Comparison of ENCODE assay signal across 32 cellular contexts in genomic region chr3:158753814-158754213, GRCh38. TPM values are rescaled to one million over a fixed set of nuclear protein-coding genes. Genes with fewer than 3 reads are reported as not detected.
"Had no signal": no experiment of that assay in that cellular context is flagged by ENCODE, and none has a peak within 500 bp of the region (broad histone marks: within the 10 kb centered on the region; RNA-seq: fewer than 3 reads in every experiment).

No MANE protein-coding gene starts in this region.

- H3K9me3 Mint-ChIP-seq: activated B cell treated with CpG ODN at 0.5 μM for 24 hours; activated CD8-positive, alpha-beta T cell treated with anti-CD3 and anti-CD28 coated beads for 36 hours; activated naive CD4-positive, alpha-beta T cell treated with anti-CD3 and anti-CD28 coated beads for 36 hours; activated naive CD4-positive, alpha-beta T cell treated with anti-CD3 and anti-CD28 coated beads, Interleukin-2, amount 50 U/mL, for 24 hours; activated naive CD8-positive, alpha-beta T cell treated with anti-CD3 and anti-CD28 coated beads for 36 hours; activated naive CD8-positive, alpha-beta T cell treated with anti-CD3 and anti-CD28 coated beads, Interleukin-2, amount 50 U/mL, for 24 hours; activated T-helper 1 cell treated with anti-CD3 and anti-CD28 coated beads, Interleukin-12 subunit alpha, Interleukin-12 subunit beta, Interleukin-2, Interleukin-4 antibody, amounts not matched to agents 30 ng/mL and 10 ng/mL and 1 ng/mL, durations not matched to agents 14 hours and 24 hours and 36 hours; activated T-helper 2 cell treated with anti-CD3 and anti-CD28 coated beads, Interferon-gamma antibody, Interleukin-2, Interleukin-4, amounts not matched to agents 10 μg/mL and 5 μg/mL and 100 μg/mL, durations not matched to agents 14 hours and 24 hours and 36 hours; effector memory CD8-positive, alpha-beta T cell; T-helper 2 cell treated with Interferon-gamma antibody and Interleukin-4, amounts not matched to agents 5 μg/mL and 100 μg/mL, for 36 hours had no signal

- H3K4me3 ChIP-seq: adrenal gland, body of pancreas, esophagus squamous epithelium, gastroesophageal sphincter had no signal

- H3K27me3 Mint-ChIP-seq: activated B cell treated with CpG ODN at 0.5 μM for 24 hours; activated CD8-positive, alpha-beta T cell treated with anti-CD3 and anti-CD28 coated beads for 36 hours; activated naive CD4-positive, alpha-beta T cell treated with anti-CD3 and anti-CD28 coated beads, Interleukin-2, amount 50 U/mL, for 24 hours; activated naive CD8-positive, alpha-beta T cell treated with anti-CD3 and anti-CD28 coated beads for 36 hours; activated naive CD8-positive, alpha-beta T cell treated with anti-CD3 and anti-CD28 coated beads, Interleukin-2, amount 50 U/mL, for 24 hours; effector memory CD8-positive, alpha-beta T cell; T-helper 17 cell had no signal

- H3K4me1 Mint-ChIP-seq: activated B cell treated with CpG ODN at 0.5 μM for 24 hours; activated naive CD4-positive, alpha-beta T cell treated with anti-CD3 and anti-CD28 coated beads, Interleukin-2, amount 50 U/mL, for 24 hours; activated naive CD8-positive, alpha-beta T cell treated with anti-CD3 and anti-CD28 coated beads for 36 hours; activated naive CD8-positive, alpha-beta T cell treated with anti-CD3 and anti-CD28 coated beads, Interleukin-2, amount 50 U/mL, for 24 hours had no signal

- H3K27ac ChIP-seq: adrenal gland, body of pancreas, esophagus squamous epithelium, gastroesophageal sphincter, WERI-Rb-1 had no signal

- H3K27ac Mint-ChIP-seq: activated B cell treated with CpG ODN at 0.5 μM for 24 hours; activated CD8-positive, alpha-beta T cell treated with anti-CD3 and anti-CD28 coated beads for 36 hours; activated naive CD4-positive, alpha-beta T cell treated with anti-CD3 and anti-CD28 coated beads for 36 hours; activated naive CD4-positive, alpha-beta T cell treated with anti-CD3 and anti-CD28 coated beads, Interleukin-2, amount 50 U/mL, for 24 hours; activated naive CD8-positive, alpha-beta T cell treated with anti-CD3 and anti-CD28 coated beads for 36 hours; activated naive CD8-positive, alpha-beta T cell treated with anti-CD3 and anti-CD28 coated beads, Interleukin-2, amount 50 U/mL, for 24 hours; activated T-helper 1 cell treated with anti-CD3 and anti-CD28 coated beads, Interleukin-12 subunit alpha, Interleukin-12 subunit beta, Interleukin-2, Interleukin-4 antibody, amounts not matched to agents 30 ng/mL and 10 ng/mL and 1 ng/mL, durations not matched to agents 14 hours and 24 hours and 36 hours; activated T-helper 2 cell treated with anti-CD3 and anti-CD28 coated beads, Interferon-gamma antibody, Interleukin-2, Interleukin-4, amounts not matched to agents 10 μg/mL and 5 μg/mL and 100 μg/mL, durations not matched to agents 14 hours and 24 hours and 36 hours; effector memory CD8-positive, alpha-beta T cell; T-helper 17 cell; T-helper 2 cell treated with Interferon-gamma antibody and Interleukin-4, amounts not matched to agents 5 μg/mL and 100 μg/mL, for 36 hours had no signal

- DNase-seq: activated B cell treated with CpG ODN at 0.5 μM for 24 hours; activated CD4-positive, alpha-beta T cell treated with anti-CD3 and anti-CD28 coated beads for 48 hours; activated CD4-positive, alpha-beta T cell treated with anti-CD3 and anti-CD28 coated beads, Interleukin-2, amount 50 U/mL, for 1 hour; activated CD4-positive, alpha-beta T cell treated with anti-CD3 and anti-CD28 coated beads, Interleukin-2, amount 50 U/mL, for 48 hours; activated CD8-positive, alpha-beta memory T cell treated with anti-CD3 and anti-CD28 coated beads for 24 hours; activated CD8-positive, alpha-beta T cell treated with anti-CD3 and anti-CD28 coated beads for 36 hours; activated effector memory CD4-positive, alpha-beta T cell treated with anti-CD3 and anti-CD28 coated beads, Interleukin-2, amount 50 U/mL, for 16 hours; activated naive CD4-positive, alpha-beta T cell treated with anti-CD3 and anti-CD28 coated beads for 36 hours; activated naive CD8-positive, alpha-beta T cell treated with anti-CD3 and anti-CD28 coated beads for 36 hours; activated naive CD8-positive, alpha-beta T cell treated with anti-CD3 and anti-CD28 coated beads, Interleukin-2, amount 50 U/mL, for 24 hours; activated T-cell treated with anti-CD3 and anti-CD28 coated beads, Interleukin-2, amount 50 U/mL, for 48 hours; adrenal gland; amygdala; aorta; body of pancreas; caudate nucleus; cortex of kidney; dermis blood vessel endothelial cell; effector CD4-positive, alpha-beta T cell; effector memory CD8-positive, alpha-beta T cell; esophagus squamous epithelium; foreskin melanocyte; T-helper 1 cell; T-helper 17 cell; T1000; WERI-Rb-1 had no signal

- H3K27me3 ChIP-seq: adrenal gland, body of pancreas, esophagus squamous epithelium, gastroesophageal sphincter had no signal

- H3K9me3 ChIP-seq: adrenal gland, body of pancreas, esophagus squamous epithelium, gastroesophageal sphincter had no signal

- H3K4me1 ChIP-seq: adrenal gland, body of pancreas had no signal

- H3K4me3 Mint-ChIP-seq: activated B cell treated with CpG ODN at 0.5 μM for 24 hours; activated CD8-positive, alpha-beta T cell treated with anti-CD3 and anti-CD28 coated beads for 36 hours; activated naive CD4-positive, alpha-beta T cell treated with anti-CD3 and anti-CD28 coated beads for 36 hours; activated naive CD4-positive, alpha-beta T cell treated with anti-CD3 and anti-CD28 coated beads, Interleukin-2, amount 50 U/mL, for 24 hours; activated naive CD8-positive, alpha-beta T cell treated with anti-CD3 and anti-CD28 coated beads for 36 hours; activated naive CD8-positive, alpha-beta T cell treated with anti-CD3 and anti-CD28 coated beads, Interleukin-2, amount 50 U/mL, for 24 hours; activated T-helper 1 cell treated with anti-CD3 and anti-CD28 coated beads, Interleukin-12 subunit alpha, Interleukin-12 subunit beta, Interleukin-2, Interleukin-4 antibody, amounts not matched to agents 30 ng/mL and 10 ng/mL and 1 ng/mL, durations not matched to agents 14 hours and 24 hours and 36 hours; effector memory CD8-positive, alpha-beta T cell; T-helper 17 cell; T-helper 2 cell treated with Interferon-gamma antibody and Interleukin-4, amounts not matched to agents 5 μg/mL and 100 μg/mL, for 36 hours had no signal

- H3K36me3 ChIP-seq: adrenal gland, WERI-Rb-1 had no signal

- ATAC-seq: activated CD4-positive, CD25-positive, alpha-beta regulatory T cell treated with anti-CD3 and anti-CD28 coated beads, Interleukin-2, amount 50 U/mL, for 24 hours; activated CD8-positive, alpha-beta T cell treated with anti-CD3 and anti-CD28 coated beads for 36 hours; activated naive CD8-positive, alpha-beta T cell treated with anti-CD3 and anti-CD28 coated beads, Interleukin-2, amount 50 U/mL, for 24 hours; body of pancreas; effector memory CD8-positive, alpha-beta T cell; gastroesophageal sphincter; T-helper 17 cell had no signal

RNA-seq across cellular contexts. Expression of gene RARRES1, which starts 21.6 kb away (rescaled TPM):
- total RNA-seq: activated B cell treated with CpG ODN at 0.5 μM for 24 hours; activated CD8-positive, alpha-beta T cell treated with anti-CD3 and anti-CD28 coated beads for 36 hours; activated naive CD4-positive, alpha-beta T cell treated with anti-CD3 and anti-CD28 coated beads for 36 hours; activated naive CD8-positive, alpha-beta T cell treated with anti-CD3 and anti-CD28 coated beads for 36 hours; activated T-helper 1 cell treated with anti-CD3 and anti-CD28 coated beads, Interleukin-12 subunit alpha, Interleukin-12 subunit beta, Interleukin-2, Interleukin-4 antibody, amounts not matched to agents 30 ng/mL and 10 ng/mL and 1 ng/mL, durations not matched to agents 14 hours and 24 hours and 36 hours; T-helper 17 cell had no signal
